8 cellular contexts compared by ENCODE assay signal in genomic region chr20:3795511-3796468, GRCh38. TPM values are rescaled to one million over a fixed set of nuclear protein-coding genes. Genes with fewer than 3 reads are reported as not detected.
DNase-seq lines count a peak whose midpoint lies in the region; ATAC-seq and TF ChIP-seq lines count a peak whose summit lies in the region.

Gene CDC25B (plus strand): TSS chr20:3796310. CDS start chr20:3796532, 222 bp downstream.

- H3K9me3 ChIP-seq in thymus (ENCODE audit: control insufficient read depth): no peaks in the 10 kb centered on the region

- H3K27ac ChIP-seq in thymus (ENCODE audit: low read depth): peak within 1 kb of the TSS; percentile 88

- H3K27me3 ChIP-seq in thymus (ENCODE audit: control insufficient read depth, insufficient read depth): no peaks in the 10 kb centered on the region

- peaks cover 12% of the 10 kb centered on the region for H3K36me3 ChIP-seq in thymus (ENCODE audit: control insufficient read depth, insufficient read depth)

- H3K4me3 Mint-ChIP-seq in activated naive CD4-positive, alpha-beta T cell treated with anti-CD3 and anti-CD28 coated beads, Interleukin-2, amount 50 U/mL, for 24 hours: peak within 1 kb of the TSS; percentile 90
- peak within 1 kb of the TSS; percentile 94 for H3K4me3 Mint-ChIP-seq in osteocyte (ENCODE audit: unreplicated experiment)

- 2% methylated on average over 67 of the region's 69 CpGs for WGBS in thymus

- no peaks in the 10 kb centered on the region for H3K27me3 Mint-ChIP-seq in activated naive CD4-positive, alpha-beta T cell treated with anti-CD3 and anti-CD28 coated beads, Interleukin-2, amount 50 U/mL, for 24 hours
- no peaks in the 10 kb centered on the region for H3K27me3 Mint-ChIP-seq in osteocyte (ENCODE audit: unreplicated experiment)

- peak within 1 kb of the TSS; percentile 83 for H3K4me3 ChIP-seq in thymus (ENCODE audit: low read length)

- no peaks in the 10 kb centered on the region for H3K9me3 Mint-ChIP-seq in activated naive CD4-positive, alpha-beta T cell treated with anti-CD3 and anti-CD28 coated beads, Interleukin-2, amount 50 U/mL, for 24 hours
- H3K9me3 Mint-ChIP-seq in osteocyte (ENCODE audit: unreplicated experiment): no peaks in the 10 kb centered on the region

- H3K27ac Mint-ChIP-seq in activated naive CD4-positive, alpha-beta T cell treated with anti-CD3 and anti-CD28 coated beads, Interleukin-2, amount 50 U/mL, for 24 hours: peak within 1 kb of the TSS; percentile 91
- H3K27ac Mint-ChIP-seq in osteocyte (ENCODE audit: unreplicated experiment): peak within 1 kb of the TSS; percentile 96

- H3K4me1 ChIP-seq in thymus (ENCODE audit: control insufficient read depth, insufficient read depth, low read length): peaks cover 35% of the 10 kb centered on the region

- H3K4me1 Mint-ChIP-seq in activated naive CD4-positive, alpha-beta T cell treated with anti-CD3 and anti-CD28 coated beads, Interleukin-2, amount 50 U/mL, for 24 hours: peaks cover 47% of the 10 kb centered on the region
- H3K4me1 Mint-ChIP-seq in osteocyte (ENCODE audit: unreplicated experiment): peaks cover 46% of the 10 kb centered on the region

- DNase-seq in GM10266 (ENCODE audit: extremely low spot score) (peak; percentile 92), NCI-H1105 (lab: John Stamatoyannopoulos, UW) (peak; percentile 88), SKM-1 (lab: John Stamatoyannopoulos, UW; ENCODE audit: unreplicated experiment) (peak; percentile 29), glomerular visceral epithelial cell (ENCODE audit: extremely low spot score) (peak; percentile 96), osteocyte (ENCODE audit: extremely low spot score, unreplicated experiment) (peak; percentile 96)

- no peak for TF ChIP-seq CTCF in GM10266 (IDR thresholded peaks at IDR 0.05; ENCODE audit: control insufficient read depth, insufficient read depth, low read depth, missing control alignments)
- peak; percentile 52 for TF ChIP-seq CTCF in osteocyte (IDR thresholded peaks at IDR 0.05)

- peak; percentile 68 for ATAC-seq in HG02642 (IDR thresholded peaks at IDR 0.05; ENCODE audit: poor library complexity, unreplicated experiment)

- peaks cover 2% of the 10 kb centered on the region for H3K36me3 Mint-ChIP-seq in activated naive CD4-positive, alpha-beta T cell treated with anti-CD3 and anti-CD28 coated beads, Interleukin-2, amount 50 U/mL, for 24 hours
- peaks cover 23% of the 10 kb centered on the region for H3K36me3 Mint-ChIP-seq in osteocyte (ENCODE audit: unreplicated experiment)

RNA-seq across cellular contexts. Expression of gene CDC25B, which starts in this region (rescaled TPM):
- total RNA-seq in osteocyte: 193 and 197 TPM in 2 replicates
- polyA plus RNA-seq in thymus: 56.4 TPM

Comparison
In these comparisons a context has a peak if more than half of its experiments do, and no peak if none do; other contexts are left out.
1. Peak in every context shown above with its lines: DNase-seq, ATAC-seq, H3K4me3 ChIP-seq and H3K27ac ChIP-seq.
2. DNase-seq: peak in every context shown above with its lines; median percentile 96 in glomerular visceral epithelial cell; 96 in osteocyte; 92 in GM10266; 88 in NCI-H1105; 29 in SKM-1.